Comparison of ENCODE assay signal across 1 cellular context in the genomic region with DNA sequence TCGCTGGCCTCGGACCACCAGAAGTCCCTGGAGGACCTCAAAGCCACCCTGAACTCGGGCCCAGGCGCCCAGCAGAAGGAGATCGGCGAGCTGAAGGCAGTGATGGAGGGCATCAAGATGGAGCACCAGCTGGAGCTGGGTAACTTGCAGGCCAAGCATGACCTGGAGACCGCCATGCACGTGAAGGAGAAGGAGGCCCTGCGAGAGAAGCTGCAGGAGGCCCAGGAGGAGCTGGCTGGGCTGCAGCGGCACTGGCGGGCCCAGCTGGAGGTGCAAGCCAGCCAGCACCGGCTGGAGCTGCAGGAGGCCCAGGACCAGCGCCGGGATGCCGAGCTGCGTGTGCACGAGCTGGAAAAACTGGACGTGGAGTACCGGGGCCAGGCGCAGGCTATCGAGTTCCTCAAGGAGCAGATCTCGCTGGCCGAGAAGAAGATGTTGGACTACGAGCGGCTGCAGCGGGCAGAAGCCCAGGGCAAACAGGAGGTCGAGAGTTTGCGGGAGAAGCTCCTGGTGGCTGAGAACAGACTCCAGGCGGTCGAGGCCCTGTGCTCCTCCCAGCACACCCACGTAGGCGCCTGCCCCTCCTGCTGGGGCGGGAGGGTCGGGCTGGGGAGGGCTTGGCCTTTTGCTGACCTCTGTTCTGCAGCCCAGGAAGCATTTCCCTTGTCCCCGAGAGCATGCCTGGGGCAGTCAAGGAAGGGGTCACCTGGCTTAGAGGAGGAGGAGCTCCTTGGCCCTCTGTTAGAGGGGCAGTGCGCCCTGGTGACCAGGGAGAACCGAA.
TF ChIP-seq lines count a peak whose summit lies in the region.

No MANE protein-coding gene starts in this region.

TF ChIP-seq in WTC11, 78 proteins besides CTCF, POLR2A, EP300 and RAD21 (continued from another document):
- TF ChIP-seq, protein P1, sequence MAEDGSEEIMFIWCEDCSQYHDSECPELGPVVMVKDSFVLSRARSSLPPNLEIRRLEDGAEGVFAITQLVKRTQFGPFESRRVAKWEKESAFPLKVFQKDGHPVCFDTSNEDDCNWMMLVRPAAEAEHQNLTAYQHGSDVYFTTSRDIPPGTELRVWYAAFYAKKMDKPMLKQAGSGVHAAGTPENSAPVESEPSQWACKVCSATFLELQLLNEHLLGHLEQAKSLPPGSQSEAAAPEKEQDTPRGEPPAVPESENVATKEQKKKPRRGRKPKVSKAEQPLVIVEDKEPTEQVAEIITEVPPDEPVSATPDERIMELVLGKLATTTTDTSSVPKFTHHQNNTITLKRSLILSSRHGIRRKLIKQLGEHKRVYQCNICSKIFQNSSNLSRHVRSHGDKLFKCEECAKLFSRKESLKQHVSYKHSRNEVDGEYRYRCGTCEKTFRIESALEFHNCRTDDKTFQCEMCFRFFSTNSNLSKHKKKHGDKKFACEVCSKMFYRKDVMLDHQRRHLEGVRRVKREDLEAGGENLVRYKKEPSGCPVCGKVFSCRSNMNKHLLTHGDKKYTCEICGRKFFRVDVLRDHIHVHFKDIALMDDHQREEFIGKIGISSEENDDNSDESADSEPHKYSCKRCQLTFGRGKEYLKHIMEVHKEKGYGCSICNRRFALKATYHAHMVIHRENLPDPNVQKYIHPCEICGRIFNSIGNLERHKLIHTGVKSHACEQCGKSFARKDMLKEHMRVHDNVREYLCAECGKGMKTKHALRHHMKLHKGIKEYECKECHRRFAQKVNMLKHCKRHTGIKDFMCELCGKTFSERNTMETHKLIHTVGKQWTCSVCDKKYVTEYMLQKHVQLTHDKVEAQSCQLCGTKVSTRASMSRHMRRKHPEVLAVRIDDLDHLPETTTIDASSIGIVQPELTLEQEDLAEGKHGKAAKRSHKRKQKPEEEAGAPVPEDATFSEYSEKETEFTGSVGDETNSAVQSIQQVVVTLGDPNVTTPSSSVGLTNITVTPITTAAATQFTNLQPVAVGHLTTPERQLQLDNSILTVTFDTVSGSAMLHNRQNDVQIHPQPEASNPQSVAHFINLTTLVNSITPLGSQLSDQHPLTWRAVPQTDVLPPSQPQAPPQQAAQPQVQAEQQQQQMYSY (CRISPR knock-in tag; IDR thresholded peaks at IDR 0.05), result no peak
- no peak for TF ChIP-seq CBFB (CRISPR knock-in tag; IDR thresholded peaks at IDR 0.05; ENCODE audit: low read depth)
- no peak for TF ChIP-seq SMAD4 (CRISPR knock-in tag; IDR thresholded peaks at IDR 0.05)
- TF ChIP-seq, protein P2, sequence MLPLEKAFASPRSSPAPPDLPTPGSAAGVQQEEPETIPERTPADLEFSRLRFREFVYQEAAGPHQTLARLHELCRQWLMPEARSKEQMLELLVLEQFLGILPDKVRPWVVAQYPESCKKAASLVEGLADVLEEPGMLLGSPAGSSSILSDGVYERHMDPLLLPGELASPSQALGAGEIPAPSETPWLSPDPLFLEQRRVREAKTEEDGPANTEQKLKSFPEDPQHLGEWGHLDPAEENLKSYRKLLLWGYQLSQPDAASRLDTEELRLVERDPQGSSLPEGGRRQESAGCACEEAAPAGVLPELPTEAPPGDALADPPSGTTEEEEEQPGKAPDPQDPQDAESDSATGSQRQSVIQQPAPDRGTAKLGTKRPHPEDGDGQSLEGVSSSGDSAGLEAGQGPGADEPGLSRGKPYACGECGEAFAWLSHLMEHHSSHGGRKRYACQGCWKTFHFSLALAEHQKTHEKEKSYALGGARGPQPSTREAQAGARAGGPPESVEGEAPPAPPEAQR (CRISPR knock-in tag; IDR thresholded peaks at IDR 0.05), result no peak
- TF ChIP-seq, protein P3, sequence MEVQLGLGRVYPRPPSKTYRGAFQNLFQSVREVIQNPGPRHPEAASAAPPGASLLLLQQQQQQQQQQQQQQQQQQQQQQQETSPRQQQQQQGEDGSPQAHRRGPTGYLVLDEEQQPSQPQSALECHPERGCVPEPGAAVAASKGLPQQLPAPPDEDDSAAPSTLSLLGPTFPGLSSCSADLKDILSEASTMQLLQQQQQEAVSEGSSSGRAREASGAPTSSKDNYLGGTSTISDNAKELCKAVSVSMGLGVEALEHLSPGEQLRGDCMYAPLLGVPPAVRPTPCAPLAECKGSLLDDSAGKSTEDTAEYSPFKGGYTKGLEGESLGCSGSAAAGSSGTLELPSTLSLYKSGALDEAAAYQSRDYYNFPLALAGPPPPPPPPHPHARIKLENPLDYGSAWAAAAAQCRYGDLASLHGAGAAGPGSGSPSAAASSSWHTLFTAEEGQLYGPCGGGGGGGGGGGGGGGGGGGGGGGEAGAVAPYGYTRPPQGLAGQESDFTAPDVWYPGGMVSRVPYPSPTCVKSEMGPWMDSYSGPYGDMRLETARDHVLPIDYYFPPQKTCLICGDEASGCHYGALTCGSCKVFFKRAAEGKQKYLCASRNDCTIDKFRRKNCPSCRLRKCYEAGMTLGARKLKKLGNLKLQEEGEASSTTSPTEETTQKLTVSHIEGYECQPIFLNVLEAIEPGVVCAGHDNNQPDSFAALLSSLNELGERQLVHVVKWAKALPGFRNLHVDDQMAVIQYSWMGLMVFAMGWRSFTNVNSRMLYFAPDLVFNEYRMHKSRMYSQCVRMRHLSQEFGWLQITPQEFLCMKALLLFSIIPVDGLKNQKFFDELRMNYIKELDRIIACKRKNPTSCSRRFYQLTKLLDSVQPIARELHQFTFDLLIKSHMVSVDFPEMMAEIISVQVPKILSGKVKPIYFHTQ (CRISPR knock-in tag; IDR thresholded peaks at IDR 0.05), result no peak
- no peak for TF ChIP-seq GTF2I (CRISPR knock-in tag; conservative IDR thresholded peaks at IDR 0.05)
- TF ChIP-seq NFYB (CRISPR knock-in tag; conservative IDR thresholded peaks at IDR 0.05; ENCODE audit: low read depth), result no peak
- TF ChIP-seq ZNF396 (CRISPR knock-in tag; IDR thresholded peaks at IDR 0.05; ENCODE audit: borderline replicate concordance), result no peak
- no peak for TF ChIP-seq FOXK1 (CRISPR knock-in tag; IDR thresholded peaks at IDR 0.05)
- TF ChIP-seq, protein P4, sequence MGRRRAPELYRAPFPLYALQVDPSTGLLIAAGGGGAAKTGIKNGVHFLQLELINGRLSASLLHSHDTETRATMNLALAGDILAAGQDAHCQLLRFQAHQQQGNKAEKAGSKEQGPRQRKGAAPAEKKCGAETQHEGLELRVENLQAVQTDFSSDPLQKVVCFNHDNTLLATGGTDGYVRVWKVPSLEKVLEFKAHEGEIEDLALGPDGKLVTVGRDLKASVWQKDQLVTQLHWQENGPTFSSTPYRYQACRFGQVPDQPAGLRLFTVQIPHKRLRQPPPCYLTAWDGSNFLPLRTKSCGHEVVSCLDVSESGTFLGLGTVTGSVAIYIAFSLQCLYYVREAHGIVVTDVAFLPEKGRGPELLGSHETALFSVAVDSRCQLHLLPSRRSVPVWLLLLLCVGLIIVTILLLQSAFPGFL (CRISPR knock-in tag; IDR thresholded peaks at IDR 0.05; ENCODE audit: borderline replicate concordance), result no peak
- TF ChIP-seq, protein P5, sequence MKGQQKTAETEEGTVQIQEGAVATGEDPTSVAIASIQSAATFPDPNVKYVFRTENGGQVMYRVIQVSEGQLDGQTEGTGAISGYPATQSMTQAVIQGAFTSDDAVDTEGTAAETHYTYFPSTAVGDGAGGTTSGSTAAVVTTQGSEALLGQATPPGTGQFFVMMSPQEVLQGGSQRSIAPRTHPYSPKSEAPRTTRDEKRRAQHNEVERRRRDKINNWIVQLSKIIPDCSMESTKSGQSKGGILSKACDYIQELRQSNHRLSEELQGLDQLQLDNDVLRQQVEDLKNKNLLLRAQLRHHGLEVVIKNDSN (CRISPR knock-in tag; IDR thresholded peaks at IDR 0.05), result no peak
- no peak for TF ChIP-seq FOXP1 (CRISPR knock-in tag; IDR thresholded peaks at IDR 0.05; ENCODE audit: borderline replicate concordance)
- TF ChIP-seq, protein P6, sequence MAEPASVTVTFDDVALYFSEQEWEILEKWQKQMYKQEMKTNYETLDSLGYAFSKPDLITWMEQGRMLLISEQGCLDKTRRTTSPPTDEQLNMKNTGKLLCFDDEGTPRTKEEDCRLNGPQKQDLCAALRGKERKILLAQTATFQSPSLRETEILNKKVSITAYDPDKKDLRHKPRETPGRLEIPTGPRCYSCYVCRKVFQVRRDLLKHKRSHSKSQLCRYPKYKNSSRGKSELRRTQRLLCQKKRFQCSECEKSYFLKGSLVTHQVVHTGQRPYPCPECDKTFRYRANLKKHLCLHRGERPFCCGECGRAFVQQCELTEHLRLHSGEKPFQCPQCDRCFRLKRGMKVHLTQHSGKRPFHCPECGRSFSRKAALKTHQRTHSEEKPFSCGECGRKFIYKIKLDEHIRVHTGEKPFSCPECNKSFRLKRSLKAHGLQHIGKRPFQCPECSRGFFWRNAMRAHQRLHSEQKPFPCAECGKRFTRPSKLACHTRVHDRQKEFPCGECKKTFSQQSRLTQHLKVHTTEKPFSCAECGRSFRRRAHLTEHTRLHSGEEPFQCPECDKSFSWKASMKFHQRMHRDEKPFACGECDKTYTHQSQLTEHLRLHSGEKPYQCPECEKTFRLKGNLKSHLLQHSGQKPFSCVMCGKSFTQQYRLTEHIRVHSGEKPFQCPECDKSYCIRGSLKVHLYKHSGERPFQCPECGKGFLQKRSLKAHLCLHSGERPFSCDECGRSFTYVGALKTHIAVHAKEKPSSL (CRISPR knock-in tag; conservative IDR thresholded peaks at IDR 0.05), result no peak
- no peak for TF ChIP-seq TEAD1 (CRISPR knock-in tag; IDR thresholded peaks at IDR 0.05)
- TF ChIP-seq, protein P7, sequence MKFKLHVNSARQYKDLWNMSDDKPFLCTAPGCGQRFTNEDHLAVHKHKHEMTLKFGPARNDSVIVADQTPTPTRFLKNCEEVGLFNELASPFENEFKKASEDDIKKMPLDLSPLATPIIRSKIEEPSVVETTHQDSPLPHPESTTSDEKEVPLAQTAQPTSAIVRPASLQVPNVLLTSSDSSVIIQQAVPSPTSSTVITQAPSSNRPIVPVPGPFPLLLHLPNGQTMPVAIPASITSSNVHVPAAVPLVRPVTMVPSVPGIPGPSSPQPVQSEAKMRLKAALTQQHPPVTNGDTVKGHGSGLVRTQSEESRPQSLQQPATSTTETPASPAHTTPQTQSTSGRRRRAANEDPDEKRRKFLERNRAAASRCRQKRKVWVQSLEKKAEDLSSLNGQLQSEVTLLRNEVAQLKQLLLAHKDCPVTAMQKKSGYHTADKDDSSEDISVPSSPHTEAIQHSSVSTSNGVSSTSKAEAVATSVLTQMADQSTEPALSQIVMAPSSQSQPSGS (CRISPR knock-in tag; IDR thresholded peaks at IDR 0.05; ENCODE audit: borderline replicate concordance, low read depth), result no peak
- no peak for TF ChIP-seq ZNF263 (CRISPR knock-in tag; IDR thresholded peaks at IDR 0.05; ENCODE audit: low read depth)
- TF ChIP-seq, protein P8, sequence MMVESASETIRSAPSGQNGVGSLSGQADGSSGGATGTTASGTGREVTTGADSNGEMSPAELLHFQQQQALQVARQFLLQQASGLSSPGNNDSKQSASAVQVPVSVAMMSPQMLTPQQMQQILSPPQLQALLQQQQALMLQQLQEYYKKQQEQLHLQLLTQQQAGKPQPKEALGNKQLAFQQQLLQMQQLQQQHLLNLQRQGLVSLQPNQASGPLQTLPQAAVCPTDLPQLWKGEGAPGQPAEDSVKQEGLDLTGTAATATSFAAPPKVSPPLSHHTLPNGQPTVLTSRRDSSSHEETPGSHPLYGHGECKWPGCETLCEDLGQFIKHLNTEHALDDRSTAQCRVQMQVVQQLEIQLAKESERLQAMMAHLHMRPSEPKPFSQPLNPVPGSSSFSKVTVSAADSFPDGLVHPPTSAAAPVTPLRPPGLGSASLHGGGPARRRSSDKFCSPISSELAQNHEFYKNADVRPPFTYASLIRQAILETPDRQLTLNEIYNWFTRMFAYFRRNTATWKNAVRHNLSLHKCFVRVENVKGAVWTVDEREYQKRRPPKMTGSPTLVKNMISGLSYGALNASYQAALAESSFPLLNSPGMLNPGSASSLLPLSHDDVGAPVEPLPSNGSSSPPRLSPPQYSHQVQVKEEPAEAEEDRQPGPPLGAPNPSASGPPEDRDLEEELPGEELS (CRISPR knock-in tag; IDR thresholded peaks at IDR 0.05), result no peak
- no peak for TF ChIP-seq KAT7 (CRISPR knock-in tag; IDR thresholded peaks at IDR 0.05; ENCODE audit: borderline replicate concordance)
- TF ChIP-seq, protein P9, sequence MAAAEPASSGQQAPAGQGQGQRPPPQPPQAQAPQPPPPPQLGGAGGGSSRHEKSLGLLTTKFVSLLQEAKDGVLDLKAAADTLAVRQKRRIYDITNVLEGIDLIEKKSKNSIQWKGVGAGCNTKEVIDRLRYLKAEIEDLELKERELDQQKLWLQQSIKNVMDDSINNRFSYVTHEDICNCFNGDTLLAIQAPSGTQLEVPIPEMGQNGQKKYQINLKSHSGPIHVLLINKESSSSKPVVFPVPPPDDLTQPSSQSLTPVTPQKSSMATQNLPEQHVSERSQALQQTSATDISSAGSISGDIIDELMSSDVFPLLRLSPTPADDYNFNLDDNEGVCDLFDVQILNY (CRISPR knock-in tag; IDR thresholded peaks at IDR 0.05), result no peak
